In the genomic region with DNA sequence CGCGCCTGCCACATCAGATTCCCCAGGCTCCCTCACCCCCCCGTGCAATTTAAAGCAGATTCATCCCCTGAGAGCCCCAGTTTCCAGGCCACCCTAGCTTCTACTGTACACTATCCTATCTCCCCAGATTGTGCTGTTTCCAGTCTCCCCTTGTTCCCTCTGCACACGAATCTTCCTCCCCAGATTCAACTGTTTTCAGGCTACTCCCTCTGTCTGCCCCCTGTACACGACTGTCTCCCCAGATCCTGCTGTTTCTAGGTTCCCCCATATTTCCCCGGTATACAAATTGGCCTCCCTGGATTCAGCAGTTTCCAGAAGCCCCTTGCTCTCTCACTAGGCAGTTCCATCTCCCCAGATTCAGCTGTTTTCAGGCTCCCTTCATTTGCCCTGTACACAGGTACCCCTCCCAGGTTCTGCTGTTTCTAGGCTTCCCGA, we compare ENCODE assay signal across 21 cellular contexts. TPM values are rescaled to one million over a fixed set of nuclear protein-coding genes. Genes with fewer than 3 reads are reported as not detected.
DNase-seq lines count a peak whose midpoint lies in the region; FAIRE-seq and TF ChIP-seq lines count a peak whose summit lies in the region.
"Had no signal": no experiment of that assay in that cellular context is flagged by ENCODE, and none has a peak within 500 bp of the region (broad histone marks: within the 10 kb centered on the region; RNA-seq: fewer than 3 reads in every experiment).

No MANE protein-coding gene starts in this region.

- no peak overlapping the region for H3K27ac Mint-ChIP-seq in Calu3 (ENCODE audit: unreplicated experiment)
- H3K27ac Mint-ChIP-seq: activated T-helper 2 cell treated with anti-CD3 and anti-CD28 coated beads, Interferon-gamma antibody, Interleukin-2, Interleukin-4, amounts not matched to agents 10 μg/mL and 5 μg/mL and 100 μg/mL, durations not matched to agents 14 hours and 24 hours and 36 hours; natural killer cell treated with Interleukin-12 subunit alpha and Interleukin-12 subunit beta and Interleukin-15 and Interleukin-18, amount 100 ng/mL, for 72 hours had no signal

- H2AFZ ChIP-seq in Karpas-422 (ENCODE audit: low read length) (no peak overlapping the region), neural cell (ENCODE audit: low read depth, low read length) (peak overlapping the region; percentile 14)

- H3K79me2 ChIP-seq in Karpas-422 (ENCODE audit: low read length) = no peaks in the 10 kb centered on the region
- H3K79me2 ChIP-seq in neural cell (replicated peaks; ENCODE audit: insufficient read depth, low read length) = no peaks in the 10 kb centered on the region

- H3K9me3 ChIP-seq in Karpas-422 (ENCODE audit: low read length) = no peaks in the 10 kb centered on the region
- H3K9me3 ChIP-seq in SK-N-MC (ENCODE audit: low read depth, low read length) = no peaks in the 10 kb centered on the region
- H3K9me3 ChIP-seq in neural cell (ENCODE audit: low read length) = no peaks in the 10 kb centered on the region
- H3K9me3 ChIP-seq: BLaER1, right atrium auricular region, suprapubic skin had no signal

- TF ChIP-seq CTCF in neural cell (IDR thresholded peaks at IDR 0.05; ENCODE audit: poor library complexity, severe bottlenecking) (peak; percentile 19), Calu3 (IDR thresholded peaks at IDR 0.05; ENCODE audit: unreplicated experiment) (no peak)

- no peak for FAIRE-seq in H54 (lab: Jason Lieb, UNC)

- H4K20me1 ChIP-seq in Karpas-422 (ENCODE audit: insufficient read depth, low read depth, low read length) (no peaks in the 10 kb centered on the region), neural cell (ENCODE audit: insufficient read depth) (no peaks in the 10 kb centered on the region)
- H4K20me1 ChIP-seq: BLaER1 had no signal

- no peaks in the 10 kb centered on the region for H3K27me3 ChIP-seq in Karpas-422 (ENCODE audit: low read length)
- H3K27me3 ChIP-seq in neural cell (ENCODE audit: insufficient read depth, low read depth, low read length) = no peaks in the 10 kb centered on the region

- H3K27ac ChIP-seq in Karpas-422 (ENCODE audit: low read length) (no peak overlapping the region), SK-N-MC (peak overlapping the region; percentile 86), neural cell (ENCODE audit: low read length) (peak overlapping the region; percentile 96)
- H3K27ac ChIP-seq: BLaER1, coronary artery, right atrium auricular region, suprapubic skin had no signal

- no peak for TF ChIP-seq RAD21 in neural cell (conservative IDR thresholded peaks at IDR 0.05)

- intact Hi-C loops in Calu3 (cut with micrococcal nuclease; ENCODE audit: unreplicated experiment) = no loop called here

- DNase-seq in DMS153 treated with DMSO at 0.1 percent for 48 hours (lab: John Stamatoyannopoulos, UW; ENCODE audit: unreplicated experiment) (peak; percentile 27), Karpas-422 (no peak), SK-N-MC (ENCODE audit: low read depth, low spot score) (no peak), H54 (ENCODE audit: insufficient read length, low spot score) (no peak), Calu3 (no peak), HuH-7.5 (ENCODE audit: low spot score) (no peak)
- DNase-seq: activated CD8-positive, alpha-beta memory T cell treated with anti-CD3 and anti-CD28 coated beads for 24 hours; anterior cingulate cortex; EL; HCEC 1CT; stimulated activated CD4-positive, alpha-beta T cell treated with anti-CD3 and anti-CD28 coated beads, Interleukin-1b, Interleukin-23, amount 100 ng/mL, for 48 hours; T-helper 1 cell had no signal

- no peaks in the 10 kb centered on the region for H3K36me3 ChIP-seq in Karpas-422 (ENCODE audit: insufficient read depth, low read length)
- H3K36me3 ChIP-seq in SK-N-MC (ENCODE audit: insufficient read depth, low read length) = no peaks in the 10 kb centered on the region
- no peaks in the 10 kb centered on the region for H3K36me3 ChIP-seq in neural cell (ENCODE audit: insufficient read depth, low read length)
- H3K36me3 ChIP-seq: BLaER1, right atrium auricular region, suprapubic skin had no signal

- BruUV-seq in Calu3 (replicated peaks; lab: Mats Ljungman, UMichigan) = no TSS peak

- H3K4me3 ChIP-seq in Karpas-422 (ENCODE audit: low read length) (no peak overlapping the region), SK-N-MC (peak overlapping the region; percentile 0; the same call in 1 of the 2 replicates), neural cell (ENCODE audit: low read length) (peak overlapping the region; percentile 64)
- H3K4me3 ChIP-seq: BLaER1, coronary artery, right atrium auricular region, suprapubic skin had no signal

- peak; percentile 82 for TF ChIP-seq EP300 in neural cell (conservative IDR thresholded peaks at IDR 0.05; ENCODE audit: poor library complexity, severe bottlenecking)

- peaks cover 55% of the 10 kb centered on the region for H3K4me1 ChIP-seq in Karpas-422 (ENCODE audit: low read length)

- H3K9me3 Mint-ChIP-seq in Calu3 (ENCODE audit: low read depth, unreplicated experiment) = no peaks in the 10 kb centered on the region
- H3K9me3 Mint-ChIP-seq: activated T-helper 2 cell treated with anti-CD3 and anti-CD28 coated beads, Interferon-gamma antibody, Interleukin-2, Interleukin-4, amounts not matched to agents 10 μg/mL and 5 μg/mL and 100 μg/mL, durations not matched to agents 14 hours and 24 hours and 36 hours; natural killer cell treated with Interleukin-12 subunit alpha and Interleukin-12 subunit beta and Interleukin-15 and Interleukin-18, amount 100 ng/mL, for 72 hours had no signal

- peaks cover 48% of the 10 kb centered on the region for H3K27me3 Mint-ChIP-seq in Calu3 (ENCODE audit: unreplicated experiment)

- peaks cover 13% of the 10 kb centered on the region for H3K36me3 Mint-ChIP-seq in Calu3 (ENCODE audit: insufficient read depth, unreplicated experiment)
- H3K36me3 Mint-ChIP-seq: natural killer cell treated with Interleukin-12 subunit alpha and Interleukin-12 subunit beta and Interleukin-15 and Interleukin-18, amount 100 ng/mL, for 72 hours had no signal

- 0 out of 2 replicates have a peak overlapping the region, but pooled peaks have one; percentile 3 for H3K9ac ChIP-seq in Karpas-422 (ENCODE audit: low read length)
- H3K9ac ChIP-seq in SK-N-MC (ENCODE audit: insufficient read length) = no peak overlapping the region
- peak overlapping the region; percentile 56 for H3K9ac ChIP-seq in neural cell (ENCODE audit: low read length)
- H3K9ac ChIP-seq: BLaER1 had no signal

- CTCF ChIA-PET in Calu3 (lab: Charles Lee) = interaction anchor here (1.0 to 1.4 kb wide), 2 partner anchors 12 to 36 kb away, joined by 5 to 8 read pairs; no protein-coding TSS in a partner anchor

- no peaks in the 10 kb centered on the region for H3F3A ChIP-seq in neural cell (ENCODE audit: insufficient read depth, low read length, poor library complexity, severe bottlenecking)

- H3K4me1 Mint-ChIP-seq in Calu3 (ENCODE audit: low read depth, unreplicated experiment) = peaks cover 10% of the 10 kb centered on the region

- H3K4me2 ChIP-seq in Karpas-422 (ENCODE audit: low read depth, low read length, poor library complexity, severe bottlenecking) (no peak overlapping the region), neural cell (ENCODE audit: low read length) (peak overlapping the region; percentile 49)
- H3K4me2 ChIP-seq: BLaER1 had no signal

- H3K9me2 ChIP-seq in Karpas-422 (replicated peaks; ENCODE audit: insufficient read depth, low read length) (no peaks in the 10 kb centered on the region), neural cell (ENCODE audit: insufficient read depth, low read length) (no peaks in the 10 kb centered on the region)

- TF ChIP-seq POLR2A in H54 (IDR thresholded peaks at IDR 0.05; ENCODE audit: low read depth, low read length) = no peak

- H3K4me3 Mint-ChIP-seq in Calu3 (ENCODE audit: low read depth, unreplicated experiment) = no peak overlapping the region
- H3K4me3 Mint-ChIP-seq: natural killer cell treated with Interleukin-12 subunit alpha and Interleukin-12 subunit beta and Interleukin-15 and Interleukin-18, amount 100 ng/mL, for 72 hours had no signal

TF ChIP-seq in neural cell, 6 proteins besides CTCF, POLR2A, EP300 and RAD21 (continues in another document):
- TF ChIP-seq EZH2 (IDR thresholded peaks at IDR 0.05; ENCODE audit: borderline replicate concordance, insufficient read depth, low read length, poor library complexity, severe bottlenecking) = no peak
- TF ChIP-seq POLR2AphosphoS5 (IDR thresholded peaks at IDR 0.05) = peak; percentile 64
- TF ChIP-seq SMC3 (conservative IDR thresholded peaks at IDR 0.05; ENCODE audit: poor library complexity) = peak; percentile 53

RNA-seq across cellular contexts. Expression of gene COPZ2, which starts 23.0 kb away (rescaled TPM):
- total RNA-seq in Karpas-422 (2014; rRNA removed; shearing (Covaris generic); ENCODE audit: low replicate concordance) = not detected in 2 replicates
- polyA plus RNA-seq in neural cell = not detected in 2 replicates
- polyA minus RNA-seq in neural cell = not detected in 2 replicates
- 1.1 and 1.2 TPM in 2 replicates for total RNA-seq in Calu3 (2022)

RNA-seq across cellular contexts. Expression of gene NFE2L1, which starts 33.5 kb away (rescaled TPM):
- 48.7 and 52.7 TPM in 2 replicates for total RNA-seq in Karpas-422 (2014; rRNA removed; shearing (Covaris generic); ENCODE audit: low replicate concordance)
- polyA plus RNA-seq in neural cell = 48.4 and 67.1 TPM in 2 replicates
- 82.2 and 96.9 TPM in 2 replicates for polyA minus RNA-seq in neural cell
- 216 and 247 TPM in 2 replicates for total RNA-seq in Calu3 (2022)

RNA-seq across cellular contexts. Expression of gene CDK5RAP3, which starts 43.7 kb away (rescaled TPM):
- 213 and 402 TPM in 2 replicates for total RNA-seq in Karpas-422 (2014; rRNA removed; shearing (Covaris generic); ENCODE audit: low replicate concordance)
- 343 and 358 TPM in 2 replicates for polyA plus RNA-seq in neural cell
- polyA minus RNA-seq in neural cell = 70.8 and 77.7 TPM in 2 replicates
- 431 and 457 TPM in 2 replicates for total RNA-seq in Calu3 (2022)

RNA-seq across cellular contexts. Expression of gene PRR15L, which starts 56.9 kb away (rescaled TPM):
- total RNA-seq in Karpas-422 (2014; rRNA removed; shearing (Covaris generic); ENCODE audit: low replicate concordance) = 0.97 and 2.7 TPM in 2 replicates
- polyA plus RNA-seq in neural cell = not detected in 2 replicates
- not detected in 2 replicates for polyA minus RNA-seq in neural cell
- 30.2 and 49.1 TPM in 2 replicates for total RNA-seq in Calu3 (2022)
- total RNA-seq: activated T-helper 2 cell treated with anti-CD3 and anti-CD28 coated beads, Interferon-gamma antibody, Interleukin-2, Interleukin-4, amounts not matched to agents 10 μg/mL and 5 μg/mL and 100 μg/mL, durations not matched to agents 14 hours and 24 hours and 36 hours; lung microvascular endothelial cell; natural killer cell treated with Interleukin-12 subunit alpha and Interleukin-12 subunit beta and Interleukin-15 and Interleukin-18, amount 100 ng/mL, for 72 hours; RPMI7951 had no signal
